ENCODE assay signal across 8 cellular contexts in genomic region chr7:38630720-38631673, GRCh38. TPM values are rescaled to one million over a fixed set of nuclear protein-coding genes. Genes with fewer than 3 reads are reported as not detected.
DNase-seq lines count a peak whose midpoint lies in the region; ATAC-seq, FAIRE-seq and TF ChIP-seq lines count a peak whose summit lies in the region.
"Had no signal": no experiment of that assay in that cellular context is flagged by ENCODE, and none has a peak within 500 bp of the region (broad histone marks: within the 10 kb centered on the region; RNA-seq: fewer than 3 reads in every experiment).

Gene AMPH (minus strand): TSS chr7:38631373. CDS start chr7:38631351, 22 bp downstream.

- no peaks in the 10 kb centered on the region for H3K36me3 Mint-ChIP-seq in chondrocyte (ENCODE audit: low read depth)

- H3K27me3 ChIP-seq in NT2/D1 (ENCODE audit: insufficient read depth, insufficient read length) (peaks cover 38% of the 10 kb centered on the region), keratinocyte (ENCODE audit: control insufficient read depth, extremely low read depth, insufficient read depth, low read length) (peaks cover 28% of the 10 kb centered on the region), small intestine (ENCODE audit: control insufficient read depth in 2 of 2, insufficient read depth in 2 of 2, low read length in 2 of 2) (peaks cover 7 to 16% of the 10 kb centered on the region in 2 donors)

- peak within 1 kb of the TSS; percentile 83 for H3K9ac ChIP-seq in NT2/D1 (ENCODE audit: insufficient read length, low read depth)
- H3K9ac ChIP-seq in keratinocyte (ENCODE audit: control insufficient read depth, extremely low read depth, insufficient read depth, low read length): no peak within 1 kb of the TSS

- H3K27ac Mint-ChIP-seq in chondrocyte (ENCODE audit: unreplicated experiment): no peak within 1 kb of the TSS

- H3K36me3 ChIP-seq in NT2/D1 (ENCODE audit: insufficient read depth, insufficient read length, low read length): no peaks in the 10 kb centered on the region
- H3K36me3 ChIP-seq in keratinocyte (ENCODE audit: control insufficient read depth in 2 of 2, extremely low read depth in 1 of 2, insufficient read depth in 2 of 2, low read length in 2 of 2): no peaks in the 10 kb centered on the region
- no peaks in the 10 kb centered on the region for H3K36me3 ChIP-seq in small intestine (ENCODE audit: control insufficient read depth in 2 of 2, insufficient read depth in 2 of 2, low read length in 2 of 2)

- no peak within 1 kb of the TSS for H3K27ac ChIP-seq in keratinocyte (ENCODE audit: control insufficient read depth, insufficient read depth, low read length)
- H3K27ac ChIP-seq in small intestine (ENCODE audit: low read depth in 1 of 2, low read length in 1 of 2): no peak within 1 kb of the TSS

- peaks cover 1% of the 10 kb centered on the region for H3K27me3 Mint-ChIP-seq in chondrocyte (ENCODE audit: low read depth)

- no peaks in the 10 kb centered on the region for H3K79me2 ChIP-seq in keratinocyte (ENCODE audit: control insufficient read depth, insufficient read depth, low read length)

- no peak for ATAC-seq in HG03469 (IDR thresholded peaks at IDR 0.05; ENCODE audit: unreplicated experiment)

- dilution Hi-C loops in keratinocyte (cut with MboI; ENCODE audit: extremely low pct_ligation_motif_present, low sequenced_read_pairs): no loop called here

- no peak for DNase-seq in HFF-Myc (ENCODE audit: extremely low read depth, low read depth)
- peak; percentile 59 for DNase-seq in NT2/D1 (ENCODE audit: low read depth, low spot score)
- peak; percentile 94 for DNase-seq in chondrocyte (ENCODE audit: low spot score)
- DNase-seq in keratinocyte (ENCODE audit: low read depth, low spot score): no peak
- no peak for DNase-seq in small intestine
- DNase-seq in NOMO-1 (lab: John Stamatoyannopoulos, UW; ENCODE audit: unreplicated experiment in 2 of 2): no peak

- no peaks in the 10 kb centered on the region for H4K20me1 ChIP-seq in keratinocyte (ENCODE audit: control insufficient read depth, extremely low read depth, insufficient read depth, low read length)

- no peaks in the 10 kb centered on the region for H3K9me1 ChIP-seq in keratinocyte (ENCODE audit: control insufficient read depth, extremely low read depth, insufficient read depth, low read length)

- H3K9me3 ChIP-seq in NT2/D1 (ENCODE audit: insufficient read depth, low read length) (no peaks in the 10 kb centered on the region), keratinocyte (ENCODE audit: control insufficient read depth, low read depth, low read length) (no peaks in the 10 kb centered on the region), small intestine (ENCODE audit: control insufficient read depth, low read depth) (no peaks in the 10 kb centered on the region)

- no peak for FAIRE-seq in keratinocyte (lab: Jason Lieb, UNC)
- FAIRE-seq in small intestine (lab: Jason Lieb, UNC): no peak

- no peak within 1 kb of the TSS for H2AFZ ChIP-seq in keratinocyte (ENCODE audit: control insufficient read depth, low read length)

- 2 to 9% (median 5%) methylated on average over 62 to 105 of the region's 105 CpGs for WGBS in small intestine, 3 donors

- H3K4me1 ChIP-seq in NT2/D1 (ENCODE audit: insufficient read depth, insufficient read length) (no peaks in the 10 kb centered on the region), keratinocyte (ENCODE audit: control insufficient read depth, extremely low read depth, insufficient read depth, low read length) (no peaks in the 10 kb centered on the region), small intestine (ENCODE audit: control insufficient read depth in 2 of 2, insufficient read depth in 1 of 2, low read depth in 1 of 2, low read length in 1 of 2) (no peaks in the 10 kb centered on the region)

- H3K4me3 ChIP-seq in HFF-Myc (replicated peaks; ENCODE audit: low read depth, low read length) (peak within 1 kb of the TSS; percentile 40), NT2/D1 (ENCODE audit: insufficient read length, low read depth) (peak within 1 kb of the TSS; percentile 76), keratinocyte (ENCODE audit: control insufficient read depth in 2 of 3, extremely low read depth in 1 of 3, insufficient read depth in 2 of 3, low read depth in 1 of 3, low read length in 3 of 3) (peak within 1 kb of the TSS in 1 of 3 experiments; percentile 23), small intestine (ENCODE audit: low read depth in 1 of 2, low read length in 2 of 2) (peak within 1 kb of the TSS; percentile 14 to 35)

- H3K4me2 ChIP-seq in keratinocyte (ENCODE audit: control insufficient read depth, extremely low read depth, insufficient read depth, low read depth, low read length): peak within 1 kb of the TSS; percentile 27

- H3K4me1 Mint-ChIP-seq in chondrocyte (ENCODE audit: low read depth): peaks cover 23% of the 10 kb centered on the region

- peaks cover 3% of the 10 kb centered on the region for H3K9me3 Mint-ChIP-seq in chondrocyte (ENCODE audit: low read depth)

- peak within 1 kb of the TSS; percentile 76 for H3K4me3 Mint-ChIP-seq in chondrocyte (ENCODE audit: unreplicated experiment)

- no peak for TF ChIP-seq CTCF in HFF-Myc (IDR thresholded peaks at IDR 0.05; ENCODE audit: low read depth, low read length, missing control alignments)
- no peak for TF ChIP-seq CTCF in chondrocyte (IDR thresholded peaks at IDR 0.05)
- no peak for TF ChIP-seq CTCF in keratinocyte (optimal IDR thresholded peaks at IDR 0.05 in 1 of 3, IDR thresholded peaks at IDR 0.05 in 1 of 3, conservative IDR thresholded peaks at IDR 0.05 in 1 of 3; ENCODE audit: extremely low read depth in 1 of 3, insufficient read depth in 2 of 3, low read length in 3 of 3)

RNA-seq across cellular contexts. Expression of gene AMPH, which starts in this region (rescaled TPM):
- 2.3 to 21.8 TPM (median 2.9 TPM) in 3 replicates for total RNA-seq in chondrocyte
- polyA plus RNA-seq in keratinocyte (0.06 TPM in 1 of 3 replicates, not detected in the others), small intestine (1 to 10 TPM in 1 of 3 donors, under 1 TPM in 1, not detected in 1; 0.54 to 1.6 TPM)
- not detected for polyA plus RNA-seq in keratinocyte (2011; ENCODE audit: low read depth)
- not detected in 2 replicates for polyA plus RNA-seq in keratinocyte (2011; cell fraction: cytosol; rRNA removed)
- polyA plus RNA-seq in keratinocyte (2011; cell fraction: nucleus; rRNA removed): not detected in 2 replicates
- polyA plus RNA-seq in keratinocyte (2012; ENCODE audit: low replicate concordance): not detected in 2 replicates
- 0.06 TPM in 1 of 3 replicates, not detected in the others for polyA minus RNA-seq in keratinocyte
- not detected for polyA minus RNA-seq in keratinocyte (2011; cell fraction: cytosol; rRNA and poly(A)+ RNA removed)
- not detected in 2 replicates for polyA minus RNA-seq in keratinocyte (2011; cell fraction: nucleus; rRNA and poly(A)+ RNA removed)
- total RNA-seq: T-helper 1 cell treated with Interleukin-12 subunit alpha and Interleukin-12 subunit beta and Interleukin-4 antibody, amounts not matched to agents 30 ng/mL and 1 ng/mL, for 36 hours had no signal

Comparison
In these comparisons a context has a peak if more than half of its experiments do, and no peak if none do; other contexts are left out.
1. DNase-seq: peak in NT2/D1 (single experiment) and chondrocyte (single experiment); none in HFF-Myc (single experiment), keratinocyte (single experiment), small intestine (single experiment) and NOMO-1 (0 of 2).